21 cellular contexts compared by ENCODE assay signal in genomic region chrX:117854806-117855205, GRCh38.
"Had no signal": no experiment of that assay in that cellular context is flagged by ENCODE, and none has a peak within 500 bp of the region (broad histone marks: within the 10 kb centered on the region; RNA-seq: fewer than 3 reads in every experiment).

No MANE protein-coding gene starts in this region.

- H3K9me3 ChIP-seq: breast epithelium had no signal

- H3K27me3 ChIP-seq: breast epithelium had no signal

- DNase-seq: activated B cell treated with CpG ODN at 0.5 μM for 24 hours; activated CD4-positive, alpha-beta memory T cell treated with anti-CD3 and anti-CD28 coated beads for 36 hours; activated CD4-positive, alpha-beta T cell treated with anti-CD3 and anti-CD28 coated beads, Interleukin-2, amount 10 ng/mL, durations not matched to agents 7 days and 5 days; activated gamma-delta T cell treated with Interleukin-2 at 50 U/mL for 16 hours; activated naive CD4-positive, alpha-beta T cell treated with anti-CD3 and anti-CD28 coated beads, Interleukin-2, amount 10 ng/mL, durations not matched to agents 7 days and 5 days; activated naive CD8-positive, alpha-beta T cell treated with anti-CD3 and anti-CD28 coated beads for 36 hours; activated T-cell treated with anti-CD3 and anti-CD28 coated beads for 4 hours; activated T-cell treated with anti-CD3 and anti-CD28 coated beads, Interleukin-2, amount 50 U/mL, for 72 hours; Karpas-422; MM.1S; NCI-H1105 treated with DMSO at 0.1 percent for 48 hours; NCI-H1436 treated with DMSO at 0.1 percent for 48 hours; NCI-H187; NCI-H2081; NCI-H524; PC-3; SHP77 treated with DMSO at 0.1 percent for 48 hours; T-helper 17 cell; T-helper 9 cell had no signal

- H3K4me3 ChIP-seq: breast epithelium, K562 had no signal

- H3K4me1 ChIP-seq: breast epithelium had no signal

- H3K36me3 ChIP-seq: breast epithelium had no signal

- FAIRE-seq: K562 had no signal

- H3K27ac ChIP-seq: breast epithelium had no signal
